1 cellular context compared by ENCODE assay signal in genomic region chr1:26357121-26357602, GRCh38.
TF ChIP-seq lines count a peak whose summit lies in the region.

No MANE protein-coding gene starts in this region.

TF ChIP-seq in H1, 55 proteins besides CTCF, POLR2A, EP300 and RAD21:
- TF ChIP-seq EGR1 (IDR thresholded peaks at IDR 0.05; ENCODE audit: borderline replicate concordance, low read depth, low read length) (no peak), SIRT6 (IDR thresholded peaks at IDR 0.05; ENCODE audit: low read length) (no peak), SP1 (IDR thresholded peaks at IDR 0.05; ENCODE audit: low read depth, low read length) (no peak), CBX8 (IDR thresholded peaks at IDR 0.05; ENCODE audit: borderline replicate concordance, low read depth, low read length) (no peak), ATF2 (IDR thresholded peaks at IDR 0.05; ENCODE audit: low read length) (no peak), CHD2 (IDR thresholded peaks at IDR 0.05; ENCODE audit: low read length) (no peak), SIN3A (conservative IDR thresholded peaks at IDR 0.05 in 1 of 2, IDR thresholded peaks at IDR 0.05 in 1 of 2; ENCODE audit: low read depth in 1 of 2, low read length in 2 of 2) (no peak), SP2 (IDR thresholded peaks at IDR 0.05; ENCODE audit: low read length) (no peak), RBBP5 (IDR thresholded peaks at IDR 0.05; ENCODE audit: borderline replicate concordance, low read depth, low read length) (no peak), TCF12 (IDR thresholded peaks at IDR 0.05; ENCODE audit: low read depth, low read length) (no peak)
